ENCODE assay signal across 8 cellular contexts in the genomic region with DNA sequence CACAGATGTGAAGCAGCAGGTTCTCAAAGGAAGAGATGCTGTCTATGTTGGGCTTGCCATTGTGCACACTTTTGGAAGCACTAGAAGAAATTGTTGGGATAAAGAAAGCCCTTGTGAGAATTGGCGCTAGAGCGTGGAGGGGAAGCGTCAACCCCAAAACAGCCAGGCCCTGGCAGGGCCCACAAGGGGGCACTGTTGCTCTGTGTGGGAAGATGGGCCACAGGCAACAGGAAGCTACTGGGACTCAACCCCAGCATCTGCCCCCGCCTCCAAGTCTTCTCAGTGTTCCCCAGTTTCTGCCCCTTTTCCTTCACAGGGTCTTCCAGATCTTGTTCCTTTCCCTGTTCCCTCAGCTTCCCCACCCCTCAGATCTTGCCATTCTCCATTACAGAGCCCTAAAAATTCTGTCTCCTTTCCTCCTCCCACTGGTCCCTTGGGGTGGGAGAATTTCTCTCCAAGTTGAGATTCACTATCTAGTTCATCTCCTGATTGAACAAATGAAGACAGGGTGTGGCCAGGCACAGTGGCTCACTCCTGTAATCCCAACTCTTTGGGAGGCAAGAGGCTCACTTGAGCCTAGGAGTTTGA.
DNase-seq lines count a peak whose midpoint lies in the region; ATAC-seq and TF ChIP-seq lines count a peak whose summit lies in the region.

No MANE protein-coding gene starts in this region.

- H3K9me3 ChIP-seq in DOHH2 (ENCODE audit: control insufficient read depth, insufficient read depth, low read length) (no peaks in the 10 kb centered on the region), lung (ENCODE audit: control insufficient read depth in 2 of 2, insufficient read depth in 1 of 2, low read length in 1 of 2) (no peaks in the 10 kb centered on the region)

- TF ChIP-seq POLR2A in NB4 (IDR thresholded peaks at IDR 0.05; ENCODE audit: extremely low read depth, insufficient read length) = no peak

- H3K4me1 ChIP-seq in DOHH2 (ENCODE audit: control insufficient read depth, low read length) (no peaks in the 10 kb centered on the region), lung (ENCODE audit: control insufficient read depth in 2 of 2, insufficient read depth in 2 of 2, low read length in 2 of 2) (no peaks in the 10 kb centered on the region)

- WGBS in lung, 2 donors = 4 to 21% methylated on average over 4 of the region's 4 CpGs

- H3K4me3 ChIP-seq in DOHH2 (ENCODE audit: low read length) = no peak overlapping the region
- H3K4me3 ChIP-seq in NB4 (ENCODE audit: low read depth, low read length) = no peak overlapping the region
- H3K4me3 ChIP-seq in lung = no peak overlapping the region

- no peak overlapping the region for H3K27ac ChIP-seq in DOHH2 (ENCODE audit: low read depth, low read length)
- H3K27ac ChIP-seq in lung (ENCODE audit: low read depth in 1 of 2, low read length in 1 of 2) = no peak overlapping the region

- H4K20me1 ChIP-seq in DOHH2 (ENCODE audit: control insufficient read depth, insufficient read depth, low read depth, low read length) = no peaks in the 10 kb centered on the region

- no peaks in the 10 kb centered on the region for H3K79me2 ChIP-seq in DOHH2 (ENCODE audit: control insufficient read depth, low read length)

- H3K4me2 ChIP-seq in DOHH2 (ENCODE audit: low read length) = no peak overlapping the region

- no peaks in the 10 kb centered on the region for H3F3A ChIP-seq in DOHH2 (ENCODE audit: control insufficient read depth, insufficient read depth)

- DNase-seq in NB4 (ENCODE audit: low read depth) (peak; percentile 71), dermis blood vessel endothelial cell (peak; percentile 63), lung (ENCODE audit: low spot score) (peak; percentile 64), cortex of kidney (lab: John Stamatoyannopoulos, UW) (no peak)
- DNase-seq in activated CD4-positive, alpha-beta T cell treated with anti-CD3 and anti-CD28 coated beads for 4 hours = peak; percentile 29 to 56
- DNase-seq in stimulated activated CD8-positive, alpha-beta memory T cell treated with anti-CD3 and anti-CD28 coated beads, Interleukin-4, amount 100 ng/mL, for 4 hours (ENCODE audit: low read depth in 2 of 2, low spot score in 1 of 2) = peak; percentile 7

- H3K27me3 ChIP-seq in DOHH2 (ENCODE audit: control insufficient read depth, low read length) = no peaks in the 10 kb centered on the region
- no peaks in the 10 kb centered on the region for H3K27me3 ChIP-seq in lung (ENCODE audit: control insufficient read depth, insufficient read depth)

- no peaks in the 10 kb centered on the region for H3K9me2 ChIP-seq in DOHH2 (replicated peaks; ENCODE audit: control insufficient read depth, low read length)

- TF ChIP-seq CTCF in DOHH2 (IDR thresholded peaks at IDR 0.05; ENCODE audit: low read depth, low read length, poor library complexity, severe bottlenecking) (peak; percentile 60), NB4 (IDR thresholded peaks at IDR 0.05; ENCODE audit: low read depth, low read length) (peak; percentile 70), lung (IDR thresholded peaks at IDR 0.05; ENCODE audit: control extremely low read depth, extremely low read depth) (peak; percentile 41)

- H3K36me3 ChIP-seq in DOHH2 (ENCODE audit: control insufficient read depth, low read length) (no peaks in the 10 kb centered on the region), lung (ENCODE audit: control insufficient read depth in 2 of 2, insufficient read depth in 2 of 2, low read length in 2 of 2) (no peaks in the 10 kb centered on the region)

- ATAC-seq in GM21619 (IDR thresholded peaks at IDR 0.05; ENCODE audit: unreplicated experiment) (peak; percentile 80), lung (ENCODE audit: insufficient read depth, low FRiP score) (peak; percentile 87)
